In the genomic region with DNA sequence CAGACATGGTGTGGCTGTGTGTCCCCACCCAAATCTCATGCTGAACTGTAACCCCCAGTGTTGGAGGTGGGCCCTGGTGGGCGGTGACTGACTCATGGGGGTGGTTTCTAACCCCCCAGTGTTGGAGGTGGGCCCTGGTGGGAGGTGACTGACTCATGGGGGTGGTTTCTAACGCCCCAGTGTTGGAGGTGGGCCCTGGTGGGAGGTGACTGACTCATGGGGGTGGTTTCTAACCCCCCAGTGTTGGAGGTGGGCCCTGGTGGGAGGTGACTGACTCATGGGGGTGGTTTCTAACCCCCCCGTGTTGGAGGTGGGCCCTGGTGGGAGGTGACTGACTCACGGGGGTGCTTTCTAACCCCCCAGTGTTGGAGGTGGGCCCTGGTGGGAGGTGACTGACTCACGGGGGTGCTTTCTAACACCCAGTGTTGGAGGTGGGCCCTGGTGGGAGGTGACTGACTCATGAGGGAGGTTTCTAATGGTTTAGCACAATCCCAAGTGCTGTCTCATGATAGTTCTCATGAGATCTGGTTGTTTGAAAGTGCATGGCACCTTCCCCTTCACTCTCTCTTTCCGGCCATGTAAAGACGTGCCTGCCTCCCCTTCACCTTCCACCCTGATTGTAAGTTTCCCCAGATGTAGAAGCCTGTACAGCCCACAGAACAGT, we compare ENCODE assay signal across 7 cellular contexts.
DNase-seq lines count a peak whose midpoint lies in the region; FAIRE-seq and TF ChIP-seq lines count a peak whose summit lies in the region.
"Not testable (repeated sequence)": the region's sequence is repeated elsewhere in the genome, so short reads cannot be mapped to it uniquely, and the experiment has no call there.

No MANE protein-coding gene starts in this region.

- TF ChIP-seq POLR2A in esophagus muscularis mucosa (IDR thresholded peaks at IDR 0.05; ENCODE audit: low read depth); spleen (IDR thresholded peaks at IDR 0.05): not testable (repeated sequence)

- H3K27me3 Mint-ChIP-seq in activated naive CD4-positive, alpha-beta T cell treated with anti-CD3 and anti-CD28 coated beads for 36 hours (ENCODE audit: low read depth); mesothelial cell of epicardium (ENCODE audit: low read depth): not testable (repeated sequence)

- H3K4me3 Mint-ChIP-seq in activated naive CD4-positive, alpha-beta T cell treated with anti-CD3 and anti-CD28 coated beads for 36 hours; mesothelial cell of epicardium: not testable (repeated sequence)

- H3K27me3 ChIP-seq in esophagus muscularis mucosa: not testable (repeated sequence)
- peaks cover 0 to 12% (median 0%) of the 10 kb centered on the region in 7 donors for H3K27me3 ChIP-seq in spleen (replicated peaks in 1 of 7)

- not testable (repeated sequence) for DNase-seq in HTR-8/SVneo (ENCODE audit: insufficient read length, low spot score); activated naive CD4-positive, alpha-beta T cell treated with anti-CD3 and anti-CD28 coated beads for 36 hours; esophagus muscularis mucosa (ENCODE audit: extremely low spot score); mesothelial cell of epicardium (ENCODE audit: low spot score in 2 of 2, unreplicated experiment in 2 of 2)
- DNase-seq in activated CD4-positive, alpha-beta T cell treated with anti-CD3 and anti-CD28 coated beads, Interleukin-2, amount 50 U/mL, for 48 hours: peak; percentile 2 to 9
- peak; percentile 35 for DNase-seq in spleen
- peak; percentile 42 to 44 for DNase-seq in stimulated activated CD8-positive, alpha-beta memory T cell treated with anti-CD3 and anti-CD28 coated beads, Interleukin-7, amount 100 ng/mL, for 4 hours (ENCODE audit: low read depth in 2 of 2)

- not testable (repeated sequence) for H3K36me3 Mint-ChIP-seq in activated naive CD4-positive, alpha-beta T cell treated with anti-CD3 and anti-CD28 coated beads for 36 hours (ENCODE audit: low read depth); mesothelial cell of epicardium

- H3K4me1 Mint-ChIP-seq in activated naive CD4-positive, alpha-beta T cell treated with anti-CD3 and anti-CD28 coated beads for 36 hours (ENCODE audit: low read depth): peaks cover 14% of the 10 kb centered on the region
- H3K4me1 Mint-ChIP-seq in mesothelial cell of epicardium: peaks cover 78% of the 10 kb centered on the region

- TF ChIP-seq EP300 in esophagus muscularis mucosa (IDR thresholded peaks at IDR 0.05): not testable (repeated sequence)

- H3K9me3 Mint-ChIP-seq in activated naive CD4-positive, alpha-beta T cell treated with anti-CD3 and anti-CD28 coated beads for 36 hours; mesothelial cell of epicardium: not testable (repeated sequence)

- intact Hi-C loops in activated naive CD4-positive, alpha-beta T cell treated with anti-CD3 and anti-CD28 coated beads for 36 hours (cut with micrococcal nuclease); esophagus muscularis mucosa (cut with DNase I); spleen (cut with DNase I; ENCODE audit: low total_unique reads): not testable (repeated sequence)

- not testable (repeated sequence) for H3K36me3 ChIP-seq in esophagus muscularis mucosa, spleen

- not testable (repeated sequence) for TF ChIP-seq CTCF in esophagus muscularis mucosa (IDR thresholded peaks at IDR 0.05); mesothelial cell of epicardium (IDR thresholded peaks at IDR 0.05; ENCODE audit: unreplicated experiment); spleen (IDR thresholded peaks at IDR 0.05 in 8 of 11, conservative IDR thresholded peaks at IDR 0.05 in 3 of 11)

- H3K4me1 ChIP-seq in esophagus muscularis mucosa: peaks cover 40 to 93% (median 82%) of the 10 kb centered on the region in 4 donors
- H3K4me1 ChIP-seq in spleen: not testable (repeated sequence)

- FAIRE-seq in HTR-8/SVneo (lab: Jason Lieb, UNC): peak; percentile 9

- 60% methylated on average over 6 of the region's 7 CpGs for WGBS in esophagus muscularis mucosa
- whole genome bisulfite sequencing in spleen, 5 donors: 68 to 87% (median 75%) methylated on average over 6 to 7 of the region's 7 CpGs

- not testable (repeated sequence) for H3K9me3 ChIP-seq in esophagus muscularis mucosa, spleen

- CTCF ChIA-PET in activated naive CD4-positive, alpha-beta T cell treated with anti-CD3 and anti-CD28 coated beads for 36 hours (lab: Charles Lee): not testable (repeated sequence)

- H3K27ac ChIP-seq in esophagus muscularis mucosa (replicated peaks in 1 of 4): peak overlapping the region; percentile 61 to 69 (median 64)
- H3K27ac ChIP-seq in spleen: not testable (repeated sequence)

- H3K27ac Mint-ChIP-seq in activated naive CD4-positive, alpha-beta T cell treated with anti-CD3 and anti-CD28 coated beads for 36 hours: peak overlapping the region; percentile 51
- H3K27ac Mint-ChIP-seq in mesothelial cell of epicardium: peak overlapping the region; percentile 52

- H3K4me3 ChIP-seq in esophagus muscularis mucosa, spleen: not testable (repeated sequence)
